ENCODE assay signal across 1 cellular context in the genomic region with DNA sequence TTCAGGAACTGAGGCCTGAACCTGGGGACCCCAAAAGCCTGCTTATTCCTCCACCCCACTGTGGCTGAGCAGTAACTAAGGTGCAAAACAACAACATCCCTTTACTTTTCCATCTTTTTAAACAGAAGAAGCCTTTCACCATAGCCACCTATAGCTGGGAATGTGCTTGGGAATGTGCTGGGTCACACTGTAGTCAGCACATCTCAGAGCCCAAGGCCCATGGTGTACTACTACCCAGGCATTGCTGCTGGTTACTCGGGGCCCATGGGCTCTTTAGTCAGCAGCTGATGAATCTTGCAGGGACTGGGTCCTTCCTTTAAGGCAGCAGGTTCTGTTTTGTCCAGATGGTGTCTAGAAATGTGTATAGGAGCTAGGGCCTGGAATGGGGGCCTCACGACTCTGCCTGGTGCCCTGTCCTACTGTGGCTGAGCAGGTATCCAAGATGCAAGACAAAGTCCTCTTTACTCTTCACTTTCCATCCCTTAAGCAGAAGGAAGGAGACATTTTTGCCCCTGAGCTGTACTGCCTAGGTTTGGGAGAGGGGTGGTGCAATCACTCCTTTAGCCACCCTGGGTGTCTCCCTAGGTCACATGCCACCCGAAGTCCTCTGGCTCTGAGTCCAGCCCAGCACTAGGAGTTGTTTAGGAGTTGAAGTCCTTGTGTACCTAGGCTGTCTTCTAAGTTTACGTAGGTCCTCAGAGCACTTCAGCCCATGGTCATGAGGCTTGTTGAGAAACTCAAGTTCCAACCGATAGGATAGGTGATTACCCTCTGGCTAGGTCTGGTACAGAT.
TF ChIP-seq lines count a peak whose summit lies in the region.

No MANE protein-coding gene starts in this region.

TF ChIP-seq in IMR-90, 13 proteins besides CTCF, POLR2A, EP300 and RAD21:
- TF ChIP-seq RFX5 (IDR thresholded peaks at IDR 0.05; ENCODE audit: low read depth, low read length) = no peak
- no peak for TF ChIP-seq SMC3 (IDR thresholded peaks at IDR 0.05; ENCODE audit: low read depth, low read length)
- no peak for TF ChIP-seq CEBPB (IDR thresholded peaks at IDR 0.05; ENCODE audit: low read depth, low read length)
- TF ChIP-seq, protein P1, sequence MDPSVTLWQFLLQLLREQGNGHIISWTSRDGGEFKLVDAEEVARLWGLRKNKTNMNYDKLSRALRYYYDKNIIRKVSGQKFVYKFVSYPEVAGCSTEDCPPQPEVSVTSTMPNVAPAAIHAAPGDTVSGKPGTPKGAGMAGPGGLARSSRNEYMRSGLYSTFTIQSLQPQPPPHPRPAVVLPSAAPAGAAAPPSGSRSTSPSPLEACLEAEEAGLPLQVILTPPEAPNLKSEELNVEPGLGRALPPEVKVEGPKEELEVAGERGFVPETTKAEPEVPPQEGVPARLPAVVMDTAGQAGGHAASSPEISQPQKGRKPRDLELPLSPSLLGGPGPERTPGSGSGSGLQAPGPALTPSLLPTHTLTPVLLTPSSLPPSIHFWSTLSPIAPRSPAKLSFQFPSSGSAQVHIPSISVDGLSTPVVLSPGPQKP (IDR thresholded peaks at IDR 0.05; ENCODE audit: borderline replicate concordance, low read depth, low read length) = no peak
- TF ChIP-seq, protein P2, sequence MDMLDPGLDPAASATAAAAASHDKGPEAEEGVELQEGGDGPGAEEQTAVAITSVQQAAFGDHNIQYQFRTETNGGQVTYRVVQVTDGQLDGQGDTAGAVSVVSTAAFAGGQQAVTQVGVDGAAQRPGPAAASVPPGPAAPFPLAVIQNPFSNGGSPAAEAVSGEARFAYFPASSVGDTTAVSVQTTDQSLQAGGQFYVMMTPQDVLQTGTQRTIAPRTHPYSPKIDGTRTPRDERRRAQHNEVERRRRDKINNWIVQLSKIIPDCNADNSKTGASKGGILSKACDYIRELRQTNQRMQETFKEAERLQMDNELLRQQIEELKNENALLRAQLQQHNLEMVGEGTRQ (IDR thresholded peaks at IDR 0.05; ENCODE audit: low read depth, low read length) = no peak
- TF ChIP-seq MAZ (IDR thresholded peaks at IDR 0.05; ENCODE audit: borderline replicate concordance, low read depth, low read length) = no peak
- no peak for TF ChIP-seq MXI1 (IDR thresholded peaks at IDR 0.05; ENCODE audit: borderline replicate concordance, low read depth, low read length)
- no peak for TF ChIP-seq RCOR1 (IDR thresholded peaks at IDR 0.05; ENCODE audit: insufficient replicate concordance, low read length)
- no peak for TF ChIP-seq CHD1 (IDR thresholded peaks at IDR 0.05; ENCODE audit: low read depth, low read length)
- TF ChIP-seq NFE2L2 (IDR thresholded peaks at IDR 0.05; ENCODE audit: low read depth, low read length) = no peak
- no peak for TF ChIP-seq BHLHE40 (IDR thresholded peaks at IDR 0.05; ENCODE audit: low read depth, low read length)
- TF ChIP-seq MAFK (IDR thresholded peaks at IDR 0.05; ENCODE audit: low read depth, low read length) = no peak
- TF ChIP-seq FOS (IDR thresholded peaks at IDR 0.05; ENCODE audit: low read depth, low read length) = no peak
